ENCODE assay signal across 7 cellular contexts in genomic region chr17:2025220-2025621, GRCh38. TPM values are rescaled to one million over a fixed set of nuclear protein-coding genes. Genes with fewer than 3 reads are reported as not detected.
DNase-seq lines count a peak whose midpoint lies in the region; ATAC-seq and TF ChIP-seq lines count a peak whose summit lies in the region.

RTN4RL1 (minus strand) TSS chr17:2025334; CDS start chr17:2024865, 469 bp downstream.

- no peaks in the 10 kb centered on the region for H3F3A ChIP-seq in GM23248 (ENCODE audit: insufficient read depth)

- no peaks in the 10 kb centered on the region for H3K9me2 ChIP-seq in GM23248 (ENCODE audit: insufficient read depth)

- ATAC-seq in naive thymus-derived CD4-positive, alpha-beta T cell: peak; percentile 62
- no peak for ATAC-seq in GM21723 (IDR thresholded peaks at IDR 0.05; ENCODE audit: unreplicated experiment)

- peak within 1 kb of the TSS; percentile 75 for H3K4me3 Mint-ChIP-seq in activated T-cell treated with anti-CD3 and anti-CD28 coated beads, Interleukin-2, amount 50 U/mL, for 24 hours
- peak within 1 kb of the TSS; percentile 74 to 87 (median 82) for H3K4me3 Mint-ChIP-seq in naive thymus-derived CD4-positive, alpha-beta T cell

- H3K9me3 Mint-ChIP-seq in activated T-cell treated with anti-CD3 and anti-CD28 coated beads, Interleukin-2, amount 50 U/mL, for 24 hours: no peaks in the 10 kb centered on the region
- H3K9me3 Mint-ChIP-seq in naive thymus-derived CD4-positive, alpha-beta T cell: peaks cover 0 to 4% (median 0%) of the 10 kb centered on the region in 11 donors

- no peaks in the 10 kb centered on the region for H3K36me3 ChIP-seq in GM23248 (ENCODE audit: low read depth)
- H3K36me3 ChIP-seq in naive thymus-derived CD4-positive, alpha-beta T cell (ENCODE audit: control insufficient read depth in 2 of 3, insufficient read depth in 3 of 3, low read length in 3 of 3): peaks cover 0 to 3% (median 0%) of the 10 kb centered on the region in 3 experiments

- peaks cover 3% of the 10 kb centered on the region for H3K27me3 ChIP-seq in GM23248 (replicated peaks; ENCODE audit: insufficient read depth)
- peaks cover 3 to 10% of the 10 kb centered on the region in 2 donors for H3K27me3 ChIP-seq in naive thymus-derived CD4-positive, alpha-beta T cell (ENCODE audit: control insufficient read depth in 2 of 2, insufficient read depth in 2 of 2, low read length in 2 of 2)

- no peaks in the 10 kb centered on the region; the same call in 1 of the 2 replicates for H3K4me1 ChIP-seq in GM23248 (ENCODE audit: insufficient read depth)
- peaks cover 11 to 23% of the 10 kb centered on the region in 2 donors for H3K4me1 ChIP-seq in naive thymus-derived CD4-positive, alpha-beta T cell (ENCODE audit: control insufficient read depth in 2 of 2, insufficient read depth in 2 of 2, low read length in 2 of 2)

- in situ Hi-C loops in GM23248 (cut with MboI): loop anchor here (5.0 kb wide), 1 partner anchor 118 kb away; no protein-coding TSS in a partner anchor

- no peak within 1 kb of the TSS for H3K27ac ChIP-seq in GM23248
- peak within 1 kb of the TSS; percentile 45 for H3K27ac ChIP-seq in naive thymus-derived CD4-positive, alpha-beta T cell (ENCODE audit: low read depth, low read length)

- H3K9ac ChIP-seq in GM23248: peak within 1 kb of the TSS; percentile 2; the same call in 1 of the 2 replicates

- H2AFZ ChIP-seq in GM23248: peak within 1 kb of the TSS; percentile 73

- H3K4me2 ChIP-seq in GM23248 (ENCODE audit: unreplicated experiment): peak within 1 kb of the TSS; percentile 72

- intact Hi-C loops in naive thymus-derived CD4-positive, alpha-beta T cell (cut with micrococcal nuclease): loop anchor here (2.0 to 10.0 kb wide), 4 partner anchors 16 to 378 kb away; partner anchors contain the start of genes OVCA2 (in 1 of the 2), RILP (in 1 of the 2) and SCARF1 (in 1 of the 2)

- H4K20me1 ChIP-seq in GM23248 (ENCODE audit: insufficient read depth): no peaks in the 10 kb centered on the region

- peak within 1 kb of the TSS; percentile 65 for H3K4me3 ChIP-seq in GM23248
- peak within 1 kb of the TSS; percentile 58 for H3K4me3 ChIP-seq in naive thymus-derived CD4-positive, alpha-beta T cell (ENCODE audit: low read length)

- no peak for TF ChIP-seq POLR2A in erythroblast (IDR thresholded peaks at IDR 0.05; ENCODE audit: low read length)

- peaks cover 52% of the 10 kb centered on the region for H3K27me3 Mint-ChIP-seq in activated T-cell treated with anti-CD3 and anti-CD28 coated beads, Interleukin-2, amount 50 U/mL, for 24 hours
- H3K27me3 Mint-ChIP-seq in naive thymus-derived CD4-positive, alpha-beta T cell: peaks cover 11 to 67% (median 15%) of the 10 kb centered on the region in 5 donors

- no peaks in the 10 kb centered on the region for H3K9me3 ChIP-seq in GM23248 (ENCODE audit: low read depth)
- no peaks in the 10 kb centered on the region for H3K9me3 ChIP-seq in naive thymus-derived CD4-positive, alpha-beta T cell (ENCODE audit: control insufficient read depth in 2 of 3, low read length in 3 of 3)

- POLR2A ChIA-PET in naive thymus-derived CD4-positive, alpha-beta T cell (lab: Charles Lee): interaction anchor here (0.6 to 1.1 kb wide), 5 partner anchors 9 to 278 kb away, joined by 3 to 4 read pairs (median 4); partner anchors contain the start of genes SMG6 and SRR

- no peaks in the 10 kb centered on the region for H3K79me2 ChIP-seq in GM23248 (ENCODE audit: insufficient read depth)

- DNase-seq in GM23248: peak; percentile 62
- peak; percentile 95 for DNase-seq in NCI-H82 (lab: John Stamatoyannopoulos, UW)
- DNase-seq in activated T-cell treated with anti-CD3 and anti-CD28 coated beads, Interleukin-2, amount 50 U/mL, for 24 hours: peak; percentile 75
- peak; percentile 64 to 65 for DNase-seq in erythroblast (lab: John Stamatoyannopoulos, UW)
- peak; percentile 45 to 78 (median 72) for DNase-seq in naive thymus-derived CD4-positive, alpha-beta T cell
- DNase-seq in superior temporal gyrus (ENCODE audit: extremely low spot score): peak; percentile 50

- 0 to 13% methylated on average over 3 to 36 of the region's 47 CpGs for WGBS in GM23248 (ENCODE audit: low coverage in 1 of 2, low lambda C conversion rate in 2 of 2, missing lambda C conversion rate in 2 of 2), 2 experiments

- H3K4me1 Mint-ChIP-seq in activated T-cell treated with anti-CD3 and anti-CD28 coated beads, Interleukin-2, amount 50 U/mL, for 24 hours (ENCODE audit: low read depth): peaks cover 21% of the 10 kb centered on the region
- peaks cover 10 to 25% (median 19%) of the 10 kb centered on the region in 7 donors for H3K4me1 Mint-ChIP-seq in naive thymus-derived CD4-positive, alpha-beta T cell

- H3K27ac Mint-ChIP-seq in activated T-cell treated with anti-CD3 and anti-CD28 coated beads, Interleukin-2, amount 50 U/mL, for 24 hours: no peak within 1 kb of the TSS
- H3K27ac Mint-ChIP-seq in naive thymus-derived CD4-positive, alpha-beta T cell: peak within 1 kb of the TSS in 3 of 9 donors; percentile 32 to 48 (median 41)

- peaks cover 2% of the 10 kb centered on the region for H3K36me3 Mint-ChIP-seq in activated T-cell treated with anti-CD3 and anti-CD28 coated beads, Interleukin-2, amount 50 U/mL, for 24 hours (ENCODE audit: low read depth)
- peaks cover 0 to 3% (median 0%) of the 10 kb centered on the region in 5 donors for H3K36me3 Mint-ChIP-seq in naive thymus-derived CD4-positive, alpha-beta T cell

- CTCF ChIA-PET in naive thymus-derived CD4-positive, alpha-beta T cell (lab: Charles Lee): interaction anchor here (2.1 kb wide), 1 partner anchor 304 kb away, joined by 4 read pairs; no protein-coding TSS in a partner anchor

RNA-seq across cellular contexts. Expression of gene RTN4RL1, which starts in this region (rescaled TPM):
- 0.22 TPM in 1 of 2 replicates, not detected in the other for total RNA-seq in GM23248 (2014; rRNA removed; shearing (Covaris generic))
- polyA plus RNA-seq in GM23248 (2016; fragmentation: Nextera tagmentation; extraction: Ambion mirVana): not detected in 2 replicates
- total RNA-seq in naive thymus-derived CD4-positive, alpha-beta T cell: 1 to 10 TPM in 1 of 5 experiments, under 1 TPM in 2, not detected in 2; 0.19 to 1.5 (median 0.49) TPM
- polyA plus RNA-seq in naive thymus-derived CD4-positive, alpha-beta T cell: under 1 TPM; 0.21 to 0.58 TPM

Comparison
In these comparisons a context has a peak if more than half of its experiments do, and no peak if none do; other contexts are left out.
1. Peak in DNase-seq, H3K4me3 ChIP-seq, H3K9ac ChIP-seq and H3K4me2 ChIP-seq in GM23248; RNA of the gene not detected or under 1 TPM.